ENCODE assay signal across 20 cellular contexts in the genomic region with DNA sequence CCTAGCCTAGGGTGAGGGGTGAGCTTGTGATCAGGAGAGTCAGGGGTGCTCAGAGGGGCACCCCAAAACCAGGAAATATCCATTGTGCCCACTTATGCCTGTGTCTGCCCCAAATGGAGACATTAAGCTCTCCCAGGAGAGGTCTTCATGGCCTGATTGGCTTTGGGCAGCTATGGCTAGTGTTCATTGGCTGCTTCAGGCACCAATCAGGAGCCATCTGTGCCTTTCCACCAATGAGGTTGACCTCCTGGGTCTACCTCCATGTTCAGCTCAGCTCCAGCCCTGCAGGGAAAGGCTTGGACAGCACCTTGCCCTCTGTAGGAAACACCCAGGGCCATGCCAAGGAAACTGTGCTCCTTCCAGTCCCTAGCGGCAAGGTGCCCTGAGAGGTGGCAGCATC. TPM values are rescaled to one million over a fixed set of nuclear protein-coding genes. Genes with fewer than 3 reads are reported as not detected.
DNase-seq lines count a peak whose midpoint lies in the region; ATAC-seq, FAIRE-seq and TF ChIP-seq lines count a peak whose summit lies in the region.
"Had no signal": no experiment of that assay in that cellular context is flagged by ENCODE, and none has a peak within 500 bp of the region (broad histone marks: within the 10 kb centered on the region; RNA-seq: fewer than 3 reads in every experiment).

No MANE protein-coding gene starts in this region.

- 0 out of 2 replicates have a peak overlapping the region, but pooled peaks have one; percentile 10 for H2AFZ ChIP-seq in K562 (ENCODE audit: low read depth, low read length)
- H2AFZ ChIP-seq: neural progenitor cell had no signal

- H3K27ac ChIP-seq in K562 (ENCODE audit: extremely low read depth, low read depth, low read length): no peak overlapping the region
- H3K27ac ChIP-seq: A549, neural progenitor cell, tibial artery had no signal

- WGBS in K562 (ENCODE audit: insufficient coverage, low coverage, missing lambda C conversion rate): 38% methylated on average over 1 of the region's 1 CpG

- H3K4me1 Mint-ChIP-seq in T-helper 2 cell treated with Interferon-gamma antibody and Interleukin-4, amounts not matched to agents 5 μg/mL and 100 μg/mL, for 36 hours (ENCODE audit: low read depth): peaks cover 15% of the 10 kb centered on the region

- no peaks in the 10 kb centered on the region for H3K36me3 Mint-ChIP-seq in T-helper 2 cell treated with Interferon-gamma antibody and Interleukin-4, amounts not matched to agents 5 μg/mL and 100 μg/mL, for 36 hours (ENCODE audit: low read depth)
- H3K36me3 Mint-ChIP-seq: mesothelial cell of epicardium; neural progenitor cell; stimulated activated effector memory CD8-positive, alpha-beta T cell treated with anti-CD3 and anti-CD28 coated beads, Interleukin-12 subunit alpha, Interleukin-12 subunit beta, amount 100 ng/mL, for 72 hours had no signal

- DNase-seq in NCI-H146 (lab: John Stamatoyannopoulos, UW): peak; percentile 28
- DNase-seq in NCI-H146 treated with DMSO at 0.1 percent for 48 hours (lab: John Stamatoyannopoulos, UW; ENCODE audit: unreplicated experiment): no peak
- DNase-seq in G401 (ENCODE audit: low spot score): peak; percentile 46
- peak; percentile 58 for DNase-seq in NB4 (ENCODE audit: low read depth)
- peak; percentile 52 to 72 (median 58) for DNase-seq in K562 (ENCODE audit: extremely low read depth in 1 of 4, low spot score in 3 of 4)
- no peak for DNase-seq in activated CD4-positive, CD25-positive, alpha-beta regulatory T cell treated with anti-CD3 and anti-CD28 coated beads, Interleukin-2, amount 50 U/mL, for 72 hours
- no peak for DNase-seq in T-helper 2 cell treated with Interferon-gamma antibody and Interleukin-4, amounts not matched to agents 5 μg/mL and 100 μg/mL, for 36 hours (ENCODE audit: low spot score)
- DNase-seq: activated naive CD8-positive, alpha-beta T cell treated with anti-CD3 and anti-CD28 coated beads, Interleukin-2, amount 10 ng/mL, durations not matched to agents 7 days and 5 days; foreskin melanocyte; NCI-H1092; NCI-H2081 treated with DMSO at 0.1 percent for 48 hours; NK-92 treated with Interleukin-12 subunit alpha and Interleukin-12 subunit beta, amount 100 ng/mL, for 24 hours; tibial artery had no signal

- H3K9me1 ChIP-seq in K562 (ENCODE audit: control insufficient read depth, insufficient read depth, low read length): no peaks in the 10 kb centered on the region

- in situ Hi-C loops in G401 (cut with HindIII; ENCODE audit: low sequenced_read_pairs): no loop called here
- in situ Hi-C loops in K562 (cut with MboI): no loop called here

- H3K4me3 ChIP-seq in NB4 (ENCODE audit: low read depth, low read length): no peak overlapping the region
- H3K4me3 ChIP-seq in K562: no peak overlapping the region
- H3K4me3 ChIP-seq: A549, neural progenitor cell, tibial artery had no signal

- no peak overlapping the region for H3K4me3 Mint-ChIP-seq in T-helper 2 cell treated with Interferon-gamma antibody and Interleukin-4, amounts not matched to agents 5 μg/mL and 100 μg/mL, for 36 hours
- H3K4me3 Mint-ChIP-seq: activated naive CD8-positive, alpha-beta T cell treated with anti-CD3 and anti-CD28 coated beads, Interleukin-2, amount 10 ng/mL, durations not matched to agents 7 days and 5 days; mesothelial cell of epicardium; stimulated activated effector memory CD8-positive, alpha-beta T cell treated with anti-CD3 and anti-CD28 coated beads, Interleukin-12 subunit alpha, Interleukin-12 subunit beta, amount 100 ng/mL, for 72 hours; T-helper 1 cell treated with Interleukin-12 subunit alpha and Interleukin-12 subunit beta and Interleukin-4 antibody, amounts not matched to agents 30 μg/mL and 1 μg/mL, for 36 hours had no signal

- H3K36me3 ChIP-seq in K562 (ENCODE audit: control insufficient read depth, insufficient read depth, low read length): no peaks in the 10 kb centered on the region
- H3K36me3 ChIP-seq: neural progenitor cell, tibial artery had no signal

- TF ChIP-seq CTCF in NB4 (IDR thresholded peaks at IDR 0.05; ENCODE audit: low read depth, low read length) (no peak), K562 (IDR thresholded peaks at IDR 0.05 in 2 of 3, conservative IDR thresholded peaks at IDR 0.05 in 1 of 3; ENCODE audit: insufficient read depth in 2 of 3, low read depth in 1 of 3, low read length in 3 of 3) (no peak)

- no peak overlapping the region for H3K9ac ChIP-seq in K562 (ENCODE audit: insufficient read depth in 1 of 2, low read depth in 2 of 2, low read length in 2 of 2)
- H3K9ac ChIP-seq: neural progenitor cell had no signal

- no peaks in the 10 kb centered on the region for H3K9me3 Mint-ChIP-seq in T-helper 2 cell treated with Interferon-gamma antibody and Interleukin-4, amounts not matched to agents 5 μg/mL and 100 μg/mL, for 36 hours
- H3K9me3 Mint-ChIP-seq: activated naive CD8-positive, alpha-beta T cell treated with anti-CD3 and anti-CD28 coated beads, Interleukin-2, amount 10 ng/mL, durations not matched to agents 7 days and 5 days; mesothelial cell of epicardium; neural progenitor cell; stimulated activated effector memory CD8-positive, alpha-beta T cell treated with anti-CD3 and anti-CD28 coated beads, Interleukin-12 subunit alpha, Interleukin-12 subunit beta, amount 100 ng/mL, for 72 hours; T-helper 1 cell treated with Interleukin-12 subunit alpha and Interleukin-12 subunit beta and Interleukin-4 antibody, amounts not matched to agents 30 μg/mL and 1 μg/mL, for 36 hours had no signal

- H3K9me3 ChIP-seq in K562 (replicated peaks; ENCODE audit: control insufficient read depth, insufficient read depth, low read depth, low read length): no peaks in the 10 kb centered on the region
- H3K9me3 ChIP-seq: A549, tibial artery had no signal

- TF ChIP-seq RAD21 in K562 (CRISPR knock-in tag; conservative IDR thresholded peaks at IDR 0.05 in 1 of 2, IDR thresholded peaks at IDR 0.05 in 1 of 2): no peak

- H3K27me3 Mint-ChIP-seq in T-helper 2 cell treated with Interferon-gamma antibody and Interleukin-4, amounts not matched to agents 5 μg/mL and 100 μg/mL, for 36 hours (ENCODE audit: low read depth): peaks cover 44% of the 10 kb centered on the region

- ATAC-seq in K562: peak; percentile 82
- ATAC-seq in HG02938 (IDR thresholded peaks at IDR 0.05; ENCODE audit: unreplicated experiment): no peak
- ATAC-seq: stimulated activated effector memory CD8-positive, alpha-beta T cell treated with anti-CD3 and anti-CD28 coated beads, Interleukin-12 subunit alpha, Interleukin-12 subunit beta, amount 100 ng/mL, for 72 hours had no signal

- POLR2A ChIA-PET in K562 (lab: Yijun Ruan, JAX): interaction anchor here (0.5 to 2.3 kb wide), 4 partner anchors 8 to 115 kb away, joined by 3 to 8 read pairs (median 4); no protein-coding TSS in a partner anchor

- FAIRE-seq in K562 (lab: Jason Lieb, UNC): peak; percentile 75
- FAIRE-seq: A549, GM18507 had no signal

- no TSS peak for BruUV-seq in K562 (replicated peaks; lab: Mats Ljungman, UMichigan)

- no peak overlapping the region for H3K4me2 ChIP-seq in K562 (ENCODE audit: insufficient read depth, low read length)
- H3K4me2 ChIP-seq: A549, neural progenitor cell had no signal

- peaks cover 0 to 27% of the 10 kb centered on the region in 2 experiments; a peak in 3 of 5 replicates for H3K4me1 ChIP-seq in K562 (replicated peaks in 1 of 2; ENCODE audit: control insufficient read depth in 2 of 2, insufficient read depth in 2 of 2, low read length in 2 of 2)

- H3K27ac Mint-ChIP-seq in T-helper 2 cell treated with Interferon-gamma antibody and Interleukin-4, amounts not matched to agents 5 μg/mL and 100 μg/mL, for 36 hours: no peak overlapping the region
- H3K27ac Mint-ChIP-seq: activated naive CD8-positive, alpha-beta T cell treated with anti-CD3 and anti-CD28 coated beads, Interleukin-2, amount 10 ng/mL, durations not matched to agents 7 days and 5 days; mesothelial cell of epicardium; neural progenitor cell; stimulated activated effector memory CD8-positive, alpha-beta T cell treated with anti-CD3 and anti-CD28 coated beads, Interleukin-12 subunit alpha, Interleukin-12 subunit beta, amount 100 ng/mL, for 72 hours; T-helper 1 cell treated with Interleukin-12 subunit alpha and Interleukin-12 subunit beta and Interleukin-4 antibody, amounts not matched to agents 30 μg/mL and 1 μg/mL, for 36 hours had no signal

- intact Hi-C loops in K562 (cut with micrococcal nuclease): loop anchor here (5.0 kb wide), 1 partner anchor 34 kb away; no protein-coding TSS in a partner anchor

- TF ChIP-seq POLR2A in NB4 (IDR thresholded peaks at IDR 0.05; ENCODE audit: extremely low read depth, insufficient read length): no peak
- no peak for TF ChIP-seq POLR2A in K562 (conservative IDR thresholded peaks at IDR 0.05)

- CTCF ChIA-PET in K562 (lab: Yijun Ruan, JAX; ENCODE audit: low intra/inter-chr PET ratio): no interaction called here

- H3K79me2 ChIP-seq in K562 (ENCODE audit: control insufficient read depth, insufficient read depth, low read length): no peaks in the 10 kb centered on the region

- TF ChIP-seq EP300 in K562 (IDR thresholded peaks at IDR 0.05; ENCODE audit: low read length): no peak

- H4K20me1 ChIP-seq in K562 (replicated peaks; ENCODE audit: control insufficient read depth, insufficient read depth, low read length): no peaks in the 10 kb centered on the region; the same call in 1 of the 2 replicates

- H3K27me3 ChIP-seq in K562 (ENCODE audit: control insufficient read depth in 2 of 2, insufficient read depth in 2 of 2, low read length in 2 of 2): peaks cover 42 to 54% of the 10 kb centered on the region in 2 experiments; a peak in 4 of 5 replicates

RNA-seq across cellular contexts. Expression of a gene that starts 23.9 kb away (rescaled TPM):
- total RNA-seq in G401 (2014; rRNA removed; shearing (Covaris generic)): 129 and 145 TPM in 2 replicates
- total RNA-seq in K562 (2011; cell fraction: chromatin; rRNA removed; ENCODE audit: low replicate concordance): 7.2 and 18.6 TPM in 2 replicates
- 37.0 and 39.4 TPM in 2 replicates for total RNA-seq in K562 (2011; cell fraction: nucleolus; rRNA removed)
- total RNA-seq in K562 (2011; cell fraction: nucleoplasm; rRNA removed): 25.3 and 28.7 TPM in 2 replicates
- total RNA-seq in K562 (2014; rRNA removed) (138 and 216 TPM in 2 replicates), K562 (2014; rRNA removed; fragmentation: Illumina TruSeq; extraction: Trizol) (16.0 and 27.1 TPM in 2 replicates), K562 (2015; rRNA removed; fragmentation: Illumina TruSeq; extraction: Trizol) (180 TPM in 2 replicates), K562 (2021) (522 and 565 TPM in 2 replicates)
- polyA plus RNA-seq in K562 (2011; rRNA removed) (44.8 and 88.9 TPM in 2 replicates), K562 (2014; fragmentation: Illumina TruSeq; extraction: Trizol) (258 and 607 TPM in 2 replicates), K562 (2014; fragmentation: Nextera tagmentation; extraction: Ambion mirVana) (100 to 1,000 TPM in 1 of 2 experiments, 10 to 100 TPM in 1; 97.3 to 128 TPM), K562 (2014; rRNA removed) (283 and 298 TPM in 2 replicates)
- polyA plus RNA-seq in K562 (2011; cell fraction: cytosol; rRNA removed): 114 and 636 TPM in 2 replicates
- polyA plus RNA-seq in K562 (2011; cell fraction: nucleus; rRNA removed): 55.5 and 127 TPM in 2 replicates
- 343 and 551 TPM in 2 replicates for polyA plus RNA-seq in K562 (2012)
- 7.3 and 10.1 TPM in 2 replicates for polyA minus RNA-seq in K562 (2011; rRNA and poly(A)+ RNA removed)
- polyA minus RNA-seq in K562 (2011; cell fraction: cytosol; rRNA and poly(A)+ RNA removed): 107 and 110 TPM in 2 replicates
- polyA minus RNA-seq in K562 (2011; cell fraction: nucleus; rRNA and poly(A)+ RNA removed): 19.9 and 22.8 TPM in 2 replicates

Comparison
In these comparisons a context has a peak if more than half of its experiments do, and no peak if none do; other contexts are left out.
1. DNase-seq: peak in NCI-H146 (single experiment), G401 (single experiment), NB4 (single experiment) and K562 (4 of 4); none in NCI-H146 treated with DMSO at 0.1 percent for 48 hours (single experiment), activated CD4-positive, CD25-positive, alpha-beta regulatory T cell treated with anti-CD3 and anti-CD28 coated beads, Interleukin-2, amount 50 U/mL, for 72 hours (single experiment) and T-helper 2 cell treated with Interferon-gamma antibody and Interleukin-4, amounts not matched to agents 5 μg/mL and 100 μg/mL, for 36 hours (single experiment).